In genomic region chr16:1932050-1933028, GRCh38 we compare ENCODE assay signal across 1 cellular context.
TF ChIP-seq lines count a peak whose summit lies in the region.

No MANE protein-coding gene starts in this region.

TF ChIP-seq in IMR-90, 13 proteins besides CTCF, POLR2A, EP300 and RAD21 (continued from another document):
- no peak for TF ChIP-seq USF2 (IDR thresholded peaks at IDR 0.05; ENCODE audit: low read depth, low read length)
